24 cellular contexts compared by ENCODE assay signal in genomic region chr7:155043756-155044155, GRCh38. TPM values are rescaled to one million over a fixed set of nuclear protein-coding genes. Genes with fewer than 3 reads are reported as not detected.
"Had no signal": no experiment of that assay in that cellular context is flagged by ENCODE, and none has a peak within 500 bp of the region (broad histone marks: within the 10 kb centered on the region; RNA-seq: fewer than 3 reads in every experiment).

No MANE protein-coding gene starts in this region.

- H3K27ac ChIP-seq: SJCRH30 had no signal

- DNase-seq: KBM-7, MV-4-11, NCI-H1048, NCI-H1105, NCI-H1417, NCI-H1436 treated with DMSO at 0.1 percent for 48 hours, NCI-H1694, NCI-H187 treated with DMSO at 0.1 percent for 48 hours, NCI-H2029 treated with DMSO at 0.1 percent for 48 hours, NCI-H2171 treated with DMSO at 0.1 percent for 48 hours, NCI-H345, NCI-H446 treated with DMSO at 0.1 percent for 48 hours, NCI-H510A treated with DMSO at 0.1 percent for 48 hours, NCI-H82, PC-3, SHP77 treated with DMSO at 0.1 percent for 48 hours, SJCRH30 had no signal

- H3K27me3 ChIP-seq: SJCRH30 had no signal

- H3K4me3 ChIP-seq: SJCRH30 had no signal

- H3K36me3 ChIP-seq: SJCRH30 had no signal

- H3K9me3 ChIP-seq: SJCRH30 had no signal

- H3K4me1 ChIP-seq: SJCRH30 had no signal

- ATAC-seq: Panc1, PC-3, Right ventricle myocardium inferior, SK-N-SH treated with all-trans-retinoic acid at 6 μM for 48 hours had no signal

RNA-seq across cellular contexts. Expression of gene HTR5A, which starts 26.4 kb away (rescaled TPM):
- total RNA-seq: HT-29, LHCN-M2, MCF 10A, OCI-LY7, PC-3, Right ventricle myocardium inferior, SJCRH30 had no signal
